8 cellular contexts compared by ENCODE assay signal in the genomic region with DNA sequence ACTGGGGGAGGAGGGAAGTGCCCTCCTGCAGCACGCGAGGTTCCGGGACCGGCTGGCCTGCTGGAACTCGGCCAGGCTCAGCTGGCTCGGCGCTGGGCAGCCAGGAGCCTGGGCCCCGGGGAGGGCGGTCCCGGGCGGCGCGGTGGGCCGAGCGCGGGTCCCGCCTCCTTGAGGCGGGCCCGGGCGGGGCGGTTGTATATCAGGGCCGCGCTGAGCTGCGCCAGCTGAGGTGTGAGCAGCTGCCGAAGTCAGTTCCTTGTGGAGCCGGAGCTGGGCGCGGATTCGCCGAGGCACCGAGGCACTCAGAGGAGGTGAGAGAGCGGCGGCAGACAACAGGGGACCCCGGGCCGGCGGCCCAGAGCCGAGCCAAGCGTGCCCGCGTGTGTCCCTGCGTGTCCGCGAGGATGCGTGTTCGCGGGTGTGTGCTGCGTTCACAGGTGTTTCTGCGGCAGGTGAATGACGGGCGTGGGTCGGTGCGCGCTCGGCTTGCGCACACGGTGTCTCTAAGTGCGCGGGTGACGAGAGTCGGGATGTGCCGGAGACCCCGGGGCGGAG. TPM values are rescaled to one million over a fixed set of nuclear protein-coding genes. Genes with fewer than 3 reads are reported as not detected.
DNase-seq lines count a peak whose midpoint lies in the region; ATAC-seq and TF ChIP-seq lines count a peak whose summit lies in the region.

A gene (plus strand): TSS at position 227 of the 555 bp plus-strand sequence. CDS start 5,388 bp downstream, outside the sequence.

- no peaks in the 10 kb centered on the region for H3K36me3 ChIP-seq in CD4-positive, CD25-positive, alpha-beta regulatory T cell (ENCODE audit: control insufficient read depth, insufficient read depth, low read length)
- H3K36me3 ChIP-seq in HUES6 (ENCODE audit: control insufficient read depth, insufficient read depth, low read length) = peaks cover 18% of the 10 kb centered on the region
- no peaks in the 10 kb centered on the region for H3K36me3 ChIP-seq in OCI-LY1 (ENCODE audit: insufficient read depth, low read length)
- no peaks in the 10 kb centered on the region for H3K36me3 ChIP-seq in mucosa of descending colon (ENCODE audit: low read depth)

- H4K20me1 ChIP-seq in OCI-LY1 (ENCODE audit: insufficient read depth, low read length) = no peaks in the 10 kb centered on the region

- no peaks in the 10 kb centered on the region for H3K36me3 Mint-ChIP-seq in CD4-positive, CD25-positive, alpha-beta regulatory T cell

- peak within 1 kb of the TSS; percentile 81 for H3K9ac ChIP-seq in HUES6 (ENCODE audit: low read length)
- H3K9ac ChIP-seq in OCI-LY1 (ENCODE audit: low read length) = peak within 1 kb of the TSS; percentile 48; the same call in 1 of the 2 replicates

- intact Hi-C loops in mucosa of descending colon (cut with DNase I, micrococcal nuclease) = no loop called here

- no peaks in the 10 kb centered on the region for H3K79me2 ChIP-seq in OCI-LY1 (ENCODE audit: insufficient read depth, low read length)

- peak; percentile 56 to 86 (median 70) for DNase-seq in CD4-positive, CD25-positive, alpha-beta regulatory T cell
- peak; percentile 90 for DNase-seq in GM20000 (ENCODE audit: low spot score)
- peak; percentile 54 for DNase-seq in activated T-cell treated with anti-CD3 and anti-CD28 coated beads for 4 hours
- no peak for DNase-seq in epithelial cell of prostate (ENCODE audit: low read depth, low spot score)
- peak; percentile 95 to 97 (median 97) for DNase-seq in mucosa of descending colon
- DNase-seq in stimulated activated CD8-positive, alpha-beta memory T cell treated with anti-CD3 and anti-CD28 coated beads, Interleukin-4, amount 100 ng/mL, for 4 hours (ENCODE audit: low read depth in 2 of 2, low spot score in 1 of 2) = peak; percentile 44 to 61

- TF ChIP-seq CTCF in GM20000 (IDR thresholded peaks at IDR 0.05; ENCODE audit: extremely low read depth, missing control alignments) (no peak), OCI-LY1 (IDR thresholded peaks at IDR 0.05; ENCODE audit: low read length) (no peak), mucosa of descending colon (IDR thresholded peaks at IDR 0.05) (no peak)

- ATAC-seq in CD4-positive, CD25-positive, alpha-beta regulatory T cell (ENCODE audit: low read depth in 2 of 2) = peak; percentile 40 to 54
- ATAC-seq in mucosa of descending colon = peak; percentile 79

- H3K9me3 ChIP-seq in CD4-positive, CD25-positive, alpha-beta regulatory T cell (ENCODE audit: control insufficient read depth in 2 of 2, low read length in 2 of 2) = no peaks in the 10 kb centered on the region
- H3K9me3 ChIP-seq in HUES6 (ENCODE audit: control insufficient read depth, insufficient read depth, low read depth, low read length) = no peaks in the 10 kb centered on the region
- no peaks in the 10 kb centered on the region for H3K9me3 ChIP-seq in OCI-LY1 (ENCODE audit: low read length)
- H3K9me3 ChIP-seq in mucosa of descending colon = no peaks in the 10 kb centered on the region

- H3K4me2 ChIP-seq in OCI-LY1 (ENCODE audit: low read length) = peak within 1 kb of the TSS; percentile 75

- peak within 1 kb of the TSS; percentile 67 for H3K27ac ChIP-seq in CD4-positive, CD25-positive, alpha-beta regulatory T cell (ENCODE audit: insufficient read depth, low read length, poor library complexity, severe bottlenecking)
- no peak within 1 kb of the TSS; the same call in 1 of the 2 replicates for H3K27ac ChIP-seq in HUES6 (ENCODE audit: low read depth, low read length)
- no peak within 1 kb of the TSS for H3K27ac ChIP-seq in OCI-LY1 (ENCODE audit: low read depth, low read length, poor library complexity, severe bottlenecking)
- H3K27ac ChIP-seq in epithelial cell of prostate = peak within 1 kb of the TSS; percentile 99

- H3K4me3 Mint-ChIP-seq in CD4-positive, CD25-positive, alpha-beta regulatory T cell = peak within 1 kb of the TSS; percentile 90 to 100 (median 94)

- peaks cover 14% of the 10 kb centered on the region for H3K27me3 Mint-ChIP-seq in CD4-positive, CD25-positive, alpha-beta regulatory T cell

- H3K27ac Mint-ChIP-seq in CD4-positive, CD25-positive, alpha-beta regulatory T cell = peak within 1 kb of the TSS; percentile 90 to 91 (median 91)

- no peak within 1 kb of the TSS for H2AFZ ChIP-seq in OCI-LY1 (ENCODE audit: low read length)

- peaks cover 11 to 49% (median 28%) of the 10 kb centered on the region in 4 donors for H3K4me1 Mint-ChIP-seq in CD4-positive, CD25-positive, alpha-beta regulatory T cell

- peak within 1 kb of the TSS; percentile 64 for H3K4me3 ChIP-seq in CD4-positive, CD25-positive, alpha-beta regulatory T cell (ENCODE audit: low read depth, low read length)
- H3K4me3 ChIP-seq in HUES6 (ENCODE audit: low read depth, low read length) (peak within 1 kb of the TSS; percentile 86), OCI-LY1 (ENCODE audit: low read depth, low read length, poor library complexity, severe bottlenecking) (peak within 1 kb of the TSS; percentile 58), mucosa of descending colon (peak within 1 kb of the TSS; percentile 81)

- no peaks in the 10 kb centered on the region for H3K9me3 Mint-ChIP-seq in CD4-positive, CD25-positive, alpha-beta regulatory T cell

- peaks cover 47% of the 10 kb centered on the region for H3K4me1 ChIP-seq in CD4-positive, CD25-positive, alpha-beta regulatory T cell (ENCODE audit: control insufficient read depth, insufficient read depth, low read length, poor library complexity, severe bottlenecking)
- peaks cover 40% of the 10 kb centered on the region for H3K4me1 ChIP-seq in HUES6 (ENCODE audit: control insufficient read depth, insufficient read depth, low read length)
- H3K4me1 ChIP-seq in OCI-LY1 (ENCODE audit: insufficient read depth, low read length, severe bottlenecking) = peaks cover 58% of the 10 kb centered on the region
- H3K4me1 ChIP-seq in mucosa of descending colon (ENCODE audit: low read depth) = peaks cover 44% of the 10 kb centered on the region

- no peaks in the 10 kb centered on the region for H3K9me2 ChIP-seq in OCI-LY1 (ENCODE audit: low read depth, low read length)

- H3F3A ChIP-seq in OCI-LY1 (ENCODE audit: insufficient read depth, low read length) = 0 out of 2 replicates have a peak, but pooled peaks cover 3% of the 10 kb centered on the region

- H3K27me3 ChIP-seq in CD4-positive, CD25-positive, alpha-beta regulatory T cell (ENCODE audit: control insufficient read depth, insufficient read depth, low read length) = no peaks in the 10 kb centered on the region
- H3K27me3 ChIP-seq in HUES6 (ENCODE audit: control insufficient read depth, insufficient read depth, low read length) (peaks cover 15% of the 10 kb centered on the region; the same call in 1 of the 2 replicates), OCI-LY1 (ENCODE audit: insufficient read depth, low read length) (no peaks in the 10 kb centered on the region)

RNA-seq across cellular contexts. Expression of the gene that starts here (rescaled TPM):
- total RNA-seq in CD4-positive, CD25-positive, alpha-beta regulatory T cell = 115 TPM
- polyA plus RNA-seq in CD4-positive, CD25-positive, alpha-beta regulatory T cell = 1 to 10 TPM; 1.4 to 2.6 (median 1.5) TPM
- 100 to 1,000 TPM; 181 to 381 (median 255) TPM for total RNA-seq in mucosa of descending colon

Comparison
In these comparisons a context has a peak if more than half of its experiments do, and no peak if none do; other contexts are left out.
1. H3K27ac ChIP-seq: peak in CD4-positive, CD25-positive, alpha-beta regulatory T cell (single experiment) and epithelial cell of prostate (single experiment); none in HUES6 (single experiment) and OCI-LY1 (single experiment).
2. Peak in every context shown above with its lines, with median percentiles within 50 percentile points of each other: H3K4me3 ChIP-seq.